In the genomic region with DNA sequence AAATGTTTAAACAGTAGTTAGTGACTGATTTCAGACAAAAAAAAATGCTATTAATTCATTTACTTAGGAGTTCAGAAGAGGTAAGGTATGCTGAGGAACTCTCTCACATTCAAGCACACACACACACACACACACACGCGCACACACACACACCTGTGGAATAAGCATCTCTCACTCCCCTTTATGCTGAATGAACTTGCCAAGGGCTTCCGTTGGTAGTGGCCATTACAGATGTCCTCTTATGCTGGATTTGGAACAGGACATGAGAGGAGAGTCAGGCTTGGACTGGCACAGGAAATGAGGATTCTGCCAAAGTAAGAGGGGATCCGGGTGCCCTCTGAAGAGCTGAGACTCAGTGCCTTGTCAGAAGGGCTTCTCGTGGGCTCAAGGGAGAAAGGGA, we compare ENCODE assay signal across 1 cellular context.
TF ChIP-seq lines count a peak whose summit lies in the region.

No MANE protein-coding gene starts in this region.

TF ChIP-seq in GM23338, 12 proteins besides CTCF, POLR2A, EP300 and RAD21 (continued from another document):
- TF ChIP-seq, protein P1, sequence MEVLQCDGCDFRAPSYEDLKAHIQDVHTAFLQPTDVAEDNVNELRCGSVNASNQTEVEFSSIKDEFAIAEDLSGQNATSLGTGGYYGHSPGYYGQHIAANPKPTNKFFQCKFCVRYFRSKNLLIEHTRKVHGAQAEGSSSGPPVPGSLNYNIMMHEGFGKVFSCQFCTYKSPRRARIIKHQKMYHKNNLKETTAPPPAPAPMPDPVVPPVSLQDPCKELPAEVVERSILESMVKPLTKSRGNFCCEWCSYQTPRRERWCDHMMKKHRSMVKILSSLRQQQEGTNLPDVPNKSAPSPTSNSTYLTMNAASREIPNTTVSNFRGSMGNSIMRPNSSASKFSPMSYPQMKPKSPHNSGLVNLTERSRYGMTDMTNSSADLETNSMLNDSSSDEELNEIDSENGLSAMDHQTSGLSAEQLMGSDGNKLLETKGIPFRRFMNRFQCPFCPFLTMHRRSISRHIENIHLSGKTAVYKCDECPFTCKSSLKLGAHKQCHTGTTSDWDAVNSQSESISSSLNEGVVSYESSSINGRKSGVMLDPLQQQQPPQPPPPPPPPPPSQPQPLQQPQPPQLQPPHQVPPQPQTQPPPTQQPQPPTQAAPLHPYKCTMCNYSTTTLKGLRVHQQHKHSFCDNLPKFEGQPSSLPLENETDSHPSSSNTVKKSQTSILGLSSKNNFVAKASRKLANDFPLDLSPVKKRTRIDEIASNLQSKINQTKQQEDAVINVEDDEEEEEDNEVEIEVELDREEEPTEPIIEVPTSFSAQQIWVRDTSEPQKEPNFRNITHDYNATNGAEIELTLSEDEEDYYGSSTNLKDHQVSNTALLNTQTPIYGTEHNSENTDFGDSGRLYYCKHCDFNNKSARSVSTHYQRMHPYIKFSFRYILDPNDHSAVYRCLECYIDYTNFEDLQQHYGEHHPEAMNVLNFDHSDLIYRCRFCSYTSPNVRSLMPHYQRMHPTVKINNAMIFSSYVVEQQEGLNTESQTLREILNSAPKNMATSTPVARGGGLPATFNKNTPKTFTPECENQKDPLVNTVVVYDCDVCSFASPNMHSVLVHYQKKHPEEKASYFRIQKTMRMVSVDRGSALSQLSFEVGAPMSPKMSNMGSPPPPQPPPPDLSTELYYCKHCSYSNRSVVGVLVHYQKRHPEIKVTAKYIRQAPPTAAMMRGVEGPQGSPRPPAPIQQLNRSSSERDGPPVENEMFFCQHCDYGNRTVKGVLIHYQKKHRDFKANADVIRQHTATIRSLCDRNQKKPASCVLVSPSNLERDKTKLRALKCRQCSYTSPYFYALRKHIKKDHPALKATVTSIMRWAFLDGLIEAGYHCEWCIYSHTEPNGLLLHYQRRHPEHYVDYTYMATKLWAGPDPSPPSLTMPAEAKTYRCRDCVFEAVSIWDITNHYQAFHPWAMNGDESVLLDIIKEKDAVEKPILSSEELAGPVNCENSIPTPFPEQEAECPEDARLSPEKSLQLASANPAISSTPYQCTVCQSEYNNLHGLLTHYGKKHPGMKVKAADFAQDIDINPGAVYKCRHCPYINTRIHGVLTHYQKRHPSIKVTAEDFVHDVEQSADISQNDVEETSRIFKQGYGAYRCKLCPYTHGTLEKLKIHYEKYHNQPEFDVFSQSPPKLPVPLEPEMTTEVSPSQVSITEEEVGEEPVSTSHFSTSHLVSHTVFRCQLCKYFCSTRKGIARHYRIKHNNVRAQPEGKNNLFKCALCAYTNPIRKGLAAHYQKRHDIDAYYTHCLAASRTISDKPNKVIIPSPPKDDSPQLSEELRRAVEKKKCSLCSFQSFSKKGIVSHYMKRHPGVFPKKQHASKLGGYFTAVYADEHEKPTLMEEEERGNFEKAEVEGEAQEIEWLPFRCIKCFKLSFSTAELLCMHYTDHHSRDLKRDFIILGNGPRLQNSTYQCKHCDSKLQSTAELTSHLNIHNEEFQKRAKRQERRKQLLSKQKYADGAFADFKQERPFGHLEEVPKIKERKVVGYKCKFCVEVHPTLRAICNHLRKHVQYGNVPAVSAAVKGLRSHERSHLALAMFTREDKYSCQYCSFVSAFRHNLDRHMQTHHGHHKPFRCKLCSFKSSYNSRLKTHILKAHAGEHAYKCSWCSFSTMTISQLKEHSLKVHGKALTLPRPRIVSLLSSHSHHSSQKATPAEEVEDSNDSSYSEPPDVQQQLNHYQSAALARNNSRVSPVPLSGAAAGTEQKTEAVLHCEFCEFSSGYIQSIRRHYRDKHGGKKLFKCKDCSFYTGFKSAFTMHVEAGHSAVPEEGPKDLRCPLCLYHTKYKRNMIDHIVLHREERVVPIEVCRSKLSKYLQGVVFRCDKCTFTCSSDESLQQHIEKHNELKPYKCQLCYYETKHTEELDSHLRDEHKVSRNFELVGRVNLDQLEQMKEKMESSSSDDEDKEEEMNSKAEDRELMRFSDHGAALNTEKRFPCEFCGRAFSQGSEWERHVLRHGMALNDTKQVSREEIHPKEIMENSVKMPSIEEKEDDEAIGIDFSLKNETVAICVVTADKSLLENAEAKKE (CRISPR knock-in tag; IDR thresholded peaks at IDR 0.05): no peak
- TF ChIP-seq, protein P2, sequence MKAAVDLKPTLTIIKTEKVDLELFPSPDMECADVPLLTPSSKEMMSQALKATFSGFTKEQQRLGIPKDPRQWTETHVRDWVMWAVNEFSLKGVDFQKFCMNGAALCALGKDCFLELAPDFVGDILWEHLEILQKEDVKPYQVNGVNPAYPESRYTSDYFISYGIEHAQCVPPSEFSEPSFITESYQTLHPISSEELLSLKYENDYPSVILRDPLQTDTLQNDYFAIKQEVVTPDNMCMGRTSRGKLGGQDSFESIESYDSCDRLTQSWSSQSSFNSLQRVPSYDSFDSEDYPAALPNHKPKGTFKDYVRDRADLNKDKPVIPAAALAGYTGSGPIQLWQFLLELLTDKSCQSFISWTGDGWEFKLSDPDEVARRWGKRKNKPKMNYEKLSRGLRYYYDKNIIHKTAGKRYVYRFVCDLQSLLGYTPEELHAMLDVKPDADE (IDR thresholded peaks at IDR 0.05): no peak
- TF ChIP-seq STAT1 (IDR thresholded peaks at IDR 0.05; ENCODE audit: unreplicated experiment): no peak
- TF ChIP-seq POLR2AphosphoS5 (IDR thresholded peaks at IDR 0.05; ENCODE audit: low read depth): no peak
- TF ChIP-seq NANOG (IDR thresholded peaks at IDR 0.05; ENCODE audit: borderline replicate concordance): no peak
- no peak for TF ChIP-seq ZNF114 (CRISPR knock-in tag; IDR thresholded peaks at IDR 0.05)
- TF ChIP-seq ZNF331 (CRISPR knock-in tag; IDR thresholded peaks at IDR 0.05; ENCODE audit: low read depth): no peak
- no peak for TF ChIP-seq CREB1 (CRISPR knock-in tag; IDR thresholded peaks at IDR 0.05; ENCODE audit: low read depth)
